In the genomic region with DNA sequence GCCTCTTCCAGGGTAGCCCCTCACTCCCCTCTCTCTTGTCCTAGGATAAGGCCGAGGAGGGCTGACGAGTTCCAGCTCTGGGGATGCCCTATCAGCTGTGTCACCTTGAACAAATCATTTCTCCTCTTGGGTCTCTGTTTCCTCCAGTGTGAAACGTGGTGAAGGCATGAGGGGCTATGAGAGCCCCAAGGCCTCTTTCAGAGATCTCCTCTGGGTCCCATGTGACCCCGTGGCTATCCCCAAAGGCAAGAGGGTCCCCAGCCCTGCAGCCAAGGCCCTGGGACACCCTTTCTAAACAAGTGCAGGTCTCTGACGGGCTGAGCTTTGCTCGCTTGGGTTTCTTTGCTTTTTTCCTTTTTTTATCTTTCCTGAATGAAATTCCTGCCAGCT, we compare ENCODE assay signal across 8 cellular contexts. TPM values are rescaled to one million over a fixed set of nuclear protein-coding genes. Genes with fewer than 3 reads are reported as not detected.
A peak's percentile ranks its signal among the peaks of the same experiment; 100 is the strongest.
DNase-seq lines count a peak whose midpoint lies in the region; ATAC-seq, FAIRE-seq and TF ChIP-seq lines count a peak whose summit lies in the region.

No MANE protein-coding gene starts in this region.

- H3K79me1 ChIP-seq in H1 (ENCODE audit: low read depth, low read length), result no peaks in the 10 kb centered on the region

- no peak overlapping the region for H2BK120ac ChIP-seq in H1 (replicated peaks; ENCODE audit: low read depth, low read length)

- no peaks in the 10 kb centered on the region for H3K9me3 Mint-ChIP-seq in CD4-positive, alpha-beta memory T cell
- H3K9me3 Mint-ChIP-seq in osteocyte (ENCODE audit: unreplicated experiment), result no peaks in the 10 kb centered on the region

- H3K4me1 ChIP-seq in CD4-positive, alpha-beta memory T cell (ENCODE audit: insufficient read depth, low read length), result peaks cover 8% of the 10 kb centered on the region
- H3K4me1 ChIP-seq in OCI-LY1 (ENCODE audit: insufficient read depth, low read length, severe bottlenecking), result no peaks in the 10 kb centered on the region
- peaks cover 0 to 5% (median 4%) of the 10 kb centered on the region in 4 experiments; a peak in 4 of 7 replicates for H3K4me1 ChIP-seq in H1 (replicated peaks in 1 of 4; ENCODE audit: control insufficient read depth in 3 of 4, insufficient read depth in 4 of 4, low read length in 3 of 4)

- H3K79me2 ChIP-seq in OCI-LY1 (ENCODE audit: insufficient read depth, low read length) (no peaks in the 10 kb centered on the region), H1 (ENCODE audit: control insufficient read depth in 1 of 2, insufficient read depth in 2 of 2, low read length in 2 of 2) (no peaks in the 10 kb centered on the region)

- H3K36me3 Mint-ChIP-seq in CD4-positive, alpha-beta memory T cell, result no peaks in the 10 kb centered on the region
- peaks cover 9% of the 10 kb centered on the region for H3K36me3 Mint-ChIP-seq in osteocyte (ENCODE audit: unreplicated experiment)

- H3K9ac ChIP-seq in OCI-LY1 (ENCODE audit: low read length), result no peak overlapping the region
- H3K9ac ChIP-seq in H1 (replicated peaks in 1 of 4; ENCODE audit: extremely low read depth in 1 of 4, low read depth in 3 of 4, low read length in 3 of 4), result no peak overlapping the region

- 22% methylated on average over 6 of the region's 6 CpGs; no CpG with 5 or more reads in 1 of the 2 experiments for WGBS in H1 (ENCODE audit: extremely low coverage in 1 of 2, insufficient coverage in 1 of 2, insufficient read length in 1 of 2, insufficient replicate concordance in 2 of 2, low coverage in 1 of 2, low lambda C conversion rate in 2 of 2, missing lambda C conversion rate in 1 of 2), 2 experiments

- no peaks in the 10 kb centered on the region for H3K9me2 ChIP-seq in OCI-LY1 (ENCODE audit: low read depth, low read length)

- H2BK15ac ChIP-seq in H1 (ENCODE audit: low read length), result no peak overlapping the region

- H4K91ac ChIP-seq in H1 (replicated peaks; ENCODE audit: insufficient read length, low read length), result no peak overlapping the region

- no peak for DNase-seq in CD4-positive, alpha-beta memory T cell
- DNase-seq in H1 (ENCODE audit: low read depth in 1 of 2, low spot score in 2 of 2) (peak in 1 of 2 experiments; percentile 67), osteocyte (ENCODE audit: extremely low spot score, unreplicated experiment) (peak; percentile 64), GM13977 (ENCODE audit: low spot score) (no peak), G401 (ENCODE audit: low spot score) (no peak)

- no peak overlapping the region for H2BK12ac ChIP-seq in H1 (ENCODE audit: low read depth, low read length)

- H3K9me3 ChIP-seq in CD4-positive, alpha-beta memory T cell (ENCODE audit: control insufficient read depth in 1 of 2, low read length in 2 of 2), result no peaks in the 10 kb centered on the region
- H3K9me3 ChIP-seq in OCI-LY1 (ENCODE audit: low read length), result no peaks in the 10 kb centered on the region
- H3K9me3 ChIP-seq in H1 (ENCODE audit: insufficient read depth in 2 of 2, low read depth in 1 of 2, low read length in 1 of 2), result no peaks in the 10 kb centered on the region

- H2AK5ac ChIP-seq in H1 (ENCODE audit: low read depth, low read length), result no peak overlapping the region

- intact Hi-C loops in CD4-positive, alpha-beta memory T cell (cut with micrococcal nuclease), result loop anchor here (1.0 to 2.0 kb wide), 2 partner anchors 300 to 650 kb away; no protein-coding TSS in a partner anchor

- H4K8ac ChIP-seq in H1 (ENCODE audit: extremely low read depth, insufficient read depth, low read length), result no peak overlapping the region

- no peak for FAIRE-seq in H1 (lab: Jason Lieb, UNC)

- ATAC-seq in HG03521 (IDR thresholded peaks at IDR 0.05; ENCODE audit: unreplicated experiment) (no peak), GM21390 (IDR thresholded peaks at IDR 0.05; ENCODE audit: unreplicated experiment) (no peak)

- no peak for TF ChIP-seq EP300 in H1 (IDR thresholded peaks at IDR 0.05; ENCODE audit: borderline replicate concordance in 1 of 2, low read depth in 2 of 2, low read length in 2 of 2)

- H4K5ac ChIP-seq in H1 (ENCODE audit: insufficient read length, low read depth, low read length), result no peak overlapping the region

- peaks cover 4% of the 10 kb centered on the region; the same call in 1 of the 2 replicates for H3K23me2 ChIP-seq in H1 (ENCODE audit: low read depth, low read length)

- H2AFZ ChIP-seq in OCI-LY1 (ENCODE audit: low read length) (no peak overlapping the region), H1 (ENCODE audit: low read length) (no peak overlapping the region)

- H3K27ac Mint-ChIP-seq in CD4-positive, alpha-beta memory T cell, result no peak overlapping the region
- peak overlapping the region; percentile 16 for H3K27ac Mint-ChIP-seq in osteocyte (ENCODE audit: unreplicated experiment)

- peaks cover 37 to 45% of the 10 kb centered on the region in 2 donors for H3K27me3 Mint-ChIP-seq in CD4-positive, alpha-beta memory T cell
- no peaks in the 10 kb centered on the region for H3K27me3 Mint-ChIP-seq in osteocyte (ENCODE audit: unreplicated experiment)

- TF ChIP-seq POLR2A in H1 (IDR thresholded peaks at IDR 0.05; ENCODE audit: control extremely low read depth in 1 of 2, low read depth in 2 of 2, low read length in 2 of 2), result no peak

- TF ChIP-seq CTCF in OCI-LY1 (IDR thresholded peaks at IDR 0.05; ENCODE audit: low read length) (no peak), H1 (IDR thresholded peaks at IDR 0.05; ENCODE audit: control extremely low read depth in 1 of 3, insufficient read depth in 1 of 3, low read depth in 1 of 3, low read length in 3 of 3) (no peak), osteocyte (IDR thresholded peaks at IDR 0.05) (no peak), GM13977 (IDR thresholded peaks at IDR 0.05; ENCODE audit: extremely low read depth, insufficient read depth, missing control alignments) (no peak)

- no peak overlapping the region for H2BK20ac ChIP-seq in H1 (ENCODE audit: low read length)

- POLR2A ChIA-PET in CD4-positive, alpha-beta memory T cell (lab: Charles Lee; ENCODE audit: partially characterized antibody), result no interaction called here
- POLR2A ChIA-PET in H1 (lab: Charles Lee; ENCODE audit: partially characterized antibody), result interaction anchor here (0.8 to 2.3 kb wide), 6 partner anchors 10 to 102 kb away, joined by 3 to 8 read pairs (median 4); no protein-coding TSS in a partner anchor

- H3K4me2 ChIP-seq in OCI-LY1 (ENCODE audit: low read length) (peak overlapping the region; percentile 21; the same call in 1 of the 2 replicates), H1 (ENCODE audit: insufficient read depth in 1 of 2, low read depth in 2 of 2, low read length in 2 of 2) (peak overlapping the region; percentile 68 to 79)

- CTCF ChIA-PET in CD4-positive, alpha-beta memory T cell (lab: Charles Lee; ENCODE audit: partially characterized antibody), result interaction anchor here (0.7 to 4.8 kb wide), 35 partner anchors 8 to 1228 kb away, joined by 3 to 58 read pairs (median 4); no protein-coding TSS in a partner anchor
- CTCF ChIA-PET in H1 (lab: Charles Lee; ENCODE audit: partially characterized antibody), result interaction anchor here (0.6 to 8.8 kb wide), 26 partner anchors 8 to 650 kb away, joined by 3 to 116 read pairs (median 6); a partner anchor contains a TSS

- no peak overlapping the region for H3K14ac ChIP-seq in H1 (ENCODE audit: insufficient read length)

- H3F3A ChIP-seq in OCI-LY1 (ENCODE audit: insufficient read depth, low read length), result no peaks in the 10 kb centered on the region

- TF ChIP-seq RAD21 in H1 (IDR thresholded peaks at IDR 0.05 in 1 of 2, conservative IDR thresholded peaks at IDR 0.05 in 1 of 2; ENCODE audit: low read depth in 2 of 2, low read length in 2 of 2), result no peak

- peak overlapping the region in 1 of 2 donors; percentile 23 for H3K4me3 ChIP-seq in CD4-positive, alpha-beta memory T cell (ENCODE audit: low read length in 2 of 2)
- no peak overlapping the region for H3K4me3 ChIP-seq in OCI-LY1 (ENCODE audit: low read depth, low read length, poor library complexity, severe bottlenecking)
- H3K4me3 ChIP-seq in H1 (ENCODE audit: extremely low read depth in 1 of 4, insufficient read depth in 2 of 4, low read depth in 3 of 4, low read length in 4 of 4), result peak overlapping the region; percentile 22 to 62 (median 30); a peak in 7 of 8 replicates

- H3K4ac ChIP-seq in H1 (replicated peaks; ENCODE audit: insufficient read length, low read depth, low read length), result no peak overlapping the region

- peaks cover 3 to 14% (median 10%) of the 10 kb centered on the region in 4 donors for H3K4me1 Mint-ChIP-seq in CD4-positive, alpha-beta memory T cell
- peaks cover 40% of the 10 kb centered on the region for H3K4me1 Mint-ChIP-seq in osteocyte (ENCODE audit: unreplicated experiment)

- peak overlapping the region; percentile 57 to 89 (median 80) for H3K4me3 Mint-ChIP-seq in CD4-positive, alpha-beta memory T cell
- H3K4me3 Mint-ChIP-seq in osteocyte (ENCODE audit: unreplicated experiment), result peak overlapping the region; percentile 83

- in situ Hi-C loops in GM13977 (cut with MboI; ENCODE audit: low pct_unique_long_range_greater_than_20kb, low sequenced_read_pairs, unreplicated experiment), result loop anchor here (25.0 kb wide), 3 partner anchors 322 to 647 kb away; no protein-coding TSS in a partner anchor
- in situ Hi-C loops in G401 (cut with HindIII; ENCODE audit: low sequenced_read_pairs), result no loop called here

- H2BK5ac ChIP-seq in H1 (ENCODE audit: low read depth, low read length), result no peak overlapping the region

- no peak overlapping the region for H3K27ac ChIP-seq in CD4-positive, alpha-beta memory T cell (ENCODE audit: low read depth, low read length)
- no peak overlapping the region for H3K27ac ChIP-seq in OCI-LY1 (ENCODE audit: low read depth, low read length, poor library complexity, severe bottlenecking)
- no peak overlapping the region for H3K27ac ChIP-seq in H1 (ENCODE audit: low read depth, low read length)

- H3K56ac ChIP-seq in H1 (replicated peaks; ENCODE audit: insufficient read length, low read depth, low read length), result no peak overlapping the region

- H3K18ac ChIP-seq in H1 (ENCODE audit: extremely low read depth, low read length), result no peak overlapping the region

- peaks cover 6% of the 10 kb centered on the region for H3K27me3 ChIP-seq in CD4-positive, alpha-beta memory T cell (ENCODE audit: insufficient read depth, low read length)
- H3K27me3 ChIP-seq in OCI-LY1 (ENCODE audit: insufficient read depth, low read length) (0 out of 2 replicates have a peak, but pooled peaks cover 10% of the 10 kb centered on the region), H1 (replicated peaks in 1 of 4; ENCODE audit: control insufficient read depth in 3 of 4, extremely low read depth in 1 of 4, insufficient read depth in 3 of 4, low read length in 3 of 4) (peaks cover 3 to 26% (median 16%) of the 10 kb centered on the region in 4 experiments; a peak in 6 of 7 replicates)

- no peaks in the 10 kb centered on the region for H3K36me3 ChIP-seq in CD4-positive, alpha-beta memory T cell (ENCODE audit: insufficient read depth, low read length)
- H3K36me3 ChIP-seq in OCI-LY1 (ENCODE audit: insufficient read depth, low read length), result no peaks in the 10 kb centered on the region
- H3K36me3 ChIP-seq in H1 (ENCODE audit: control insufficient read depth in 2 of 4, insufficient read depth in 4 of 4, low read length in 3 of 4), result no peaks in the 10 kb centered on the region

- H4K20me1 ChIP-seq in OCI-LY1 (ENCODE audit: insufficient read depth, low read length) (no peaks in the 10 kb centered on the region), H1 (replicated peaks in 1 of 2; ENCODE audit: control insufficient read depth in 1 of 2, insufficient read depth in 2 of 2, low read length in 2 of 2) (peaks cover 3% of the 10 kb centered on the region in 2 experiments)

- no peak overlapping the region for H3K23ac ChIP-seq in H1 (ENCODE audit: insufficient read length)

RNA-seq across cellular contexts. Expression of a gene that starts 25.5 kb away (rescaled TPM):
- total RNA-seq in CD4-positive, alpha-beta memory T cell, result 10 to 100 TPM; 56.8 to 57.9 TPM
- polyA plus RNA-seq in CD4-positive, alpha-beta memory T cell, result 10 to 100 TPM; 45.6 to 56.8 TPM
- total RNA-seq in H1 (2021; fragmentation: NEBNext Ultra II Directional; extraction: Animal tissue kit (Norgen Biotek cat#: 25700)), result 62.1 and 64.2 TPM in 2 replicates
- 21.6 and 34.2 TPM in 2 replicates for polyA plus RNA-seq in H1 (2011; rRNA removed)
- 43.2 TPM for polyA plus RNA-seq in H1 (2011; cell fraction: cytosol; rRNA removed)
- polyA plus RNA-seq in H1 (2011; cell fraction: nucleus; rRNA removed), result 37.0 TPM
- polyA plus RNA-seq in H1 (2012, experiment 1 of 2), result 53.4 to 59.2 TPM (median 54.5 TPM) in 4 replicates
- polyA plus RNA-seq in H1 (2012, experiment 2 of 2), result 12.0 TPM
- polyA plus RNA-seq in H1 (2013, experiment 1 of 2), result 98.2 TPM
- 120 TPM for polyA plus RNA-seq in H1 (2013, experiment 2 of 2)
- polyA minus RNA-seq in H1 (2011; rRNA and poly(A)+ RNA removed), result 61.1 and 65.7 TPM in 2 replicates
- 31.4 TPM for polyA minus RNA-seq in H1 (2011; cell fraction: cytosol; rRNA and poly(A)+ RNA removed)
- polyA minus RNA-seq in H1 (2011; cell fraction: nucleus; rRNA and poly(A)+ RNA removed), result 39.0 TPM
- 90.7 and 93.9 TPM in 2 replicates for total RNA-seq in osteocyte
- 31.7 and 61.2 TPM in 2 replicates for total RNA-seq in G401 (2014; rRNA removed; shearing (Covaris generic))
